ENCODE assay signal across 1 cellular context in genomic region chr6:39777661-39778060, GRCh38.
TF ChIP-seq lines count a peak whose summit lies in the region.

No MANE protein-coding gene starts in this region.

TF ChIP-seq in WTC11, 78 proteins besides CTCF, POLR2A, EP300 and RAD21 (continued from another document):
- TF ChIP-seq E2F1 (CRISPR knock-in tag; IDR thresholded peaks at IDR 0.05), result no peak
- TF ChIP-seq ZNF512 (CRISPR knock-in tag; IDR thresholded peaks at IDR 0.05; ENCODE audit: borderline replicate concordance), result no peak
- no peak for TF ChIP-seq ZNF671 (CRISPR knock-in tag; IDR thresholded peaks at IDR 0.05)
TF ChIP-seq in WTC11: peak in this region for 0.
